In genomic region chr17:2203818-2204217, GRCh38 we compare ENCODE assay signal across 15 cellular contexts.
DNase-seq lines count a peak whose midpoint lies in the region; ATAC-seq, FAIRE-seq and TF ChIP-seq lines count a peak whose summit lies in the region.
"Had no signal": no experiment of that assay in that cellular context is flagged by ENCODE, and none has a peak within 500 bp of the region (broad histone marks: within the 10 kb centered on the region; RNA-seq: fewer than 3 reads in every experiment).

No MANE protein-coding gene starts in this region.

- peaks cover 23% of the 10 kb centered on the region for H3K36me3 Mint-ChIP-seq in endodermal cell (ENCODE audit: low read depth)
- H3K36me3 Mint-ChIP-seq in stimulated activated effector memory CD8-positive, alpha-beta T cell treated with anti-CD3 and anti-CD28 coated beads, Interleukin-12 subunit alpha, Interleukin-12 subunit beta, amount 100 ng/mL, for 72 hours = peaks cover 15% of the 10 kb centered on the region

- peaks cover 1 to 24% of the 10 kb centered on the region in 2 experiments; a peak in 4 of 5 replicates for H3K36me3 ChIP-seq in HepG2 (replicated peaks in 1 of 2; ENCODE audit: control insufficient read depth in 1 of 2, insufficient read depth in 2 of 2, low read length in 2 of 2)
- H3K36me3 ChIP-seq in right lobe of liver = no peaks in the 10 kb centered on the region
- H3K36me3 ChIP-seq in KMS-11 (ENCODE audit: insufficient read depth) = no peaks in the 10 kb centered on the region
- H3K36me3 ChIP-seq in endodermal cell (ENCODE audit: control insufficient read depth, insufficient read depth, low read length) = peaks cover 35% of the 10 kb centered on the region

- H3K4me1 ChIP-seq in HepG2 (ENCODE audit: insufficient read depth, low read length) = peaks cover 11% of the 10 kb centered on the region
- H3K4me1 ChIP-seq in right lobe of liver = peaks cover 0 to 3% (median 0%) of the 10 kb centered on the region in 4 donors
- H3K4me1 ChIP-seq in KMS-11 (ENCODE audit: low read depth, poor library complexity, severe bottlenecking) = peaks cover 49% of the 10 kb centered on the region
- H3K4me1 ChIP-seq in endodermal cell (ENCODE audit: control insufficient read depth, insufficient read depth, low read length) = peaks cover 5% of the 10 kb centered on the region
- H3K4me1 ChIP-seq: A549, Caco-2 had no signal

- ATAC-seq in HepG2 (no peak), right lobe of liver (no peak), HG03108 (IDR thresholded peaks at IDR 0.05; ENCODE audit: unreplicated experiment) (no peak)
- no peak for ATAC-seq in stimulated activated effector memory CD8-positive, alpha-beta T cell treated with anti-CD3 and anti-CD28 coated beads, Interleukin-12 subunit alpha, Interleukin-12 subunit beta, amount 100 ng/mL, for 72 hours
- ATAC-seq: A549 had no signal

- BruUV-seq in HepG2 (replicated peaks; lab: Mats Ljungman, UMichigan) = no TSS peak

- 68% methylated on average over 3 of the region's 3 CpGs for WGBS in HepG2 (ENCODE audit: low lambda C conversion rate)
- 81% methylated on average over 3 of the region's 3 CpGs for WGBS in right lobe of liver (ENCODE audit: insufficient coverage, low coverage, low lambda C conversion rate, missing lambda C conversion rate)
- WGBS in endodermal cell (ENCODE audit: insufficient coverage in 1 of 2, insufficient read length in 1 of 2), 2 experiments = 87 to 91% methylated on average over 3 of the region's 3 CpGs

- CTCF ChIA-PET in HepG2 (lab: Yijun Ruan, JAX; ENCODE audit: low intra/inter-chr PET ratio, low total read pairs) = no interaction called here

- POLR2A ChIA-PET in HepG2 (lab: Yijun Ruan, JAX) = no interaction called here

- H3K4me3 ChIP-seq in HepG2 (replicated peaks in 1 of 3; ENCODE audit: insufficient read depth in 1 of 3, low read depth in 2 of 3, low read length in 3 of 3) (no peak overlapping the region), right lobe of liver (no peak overlapping the region), KMS-11 (IDR thresholded peaks at IDR 0.05; ENCODE audit: insufficient read depth, low read depth, low read length) (no peak overlapping the region), endodermal cell (ENCODE audit: low read length) (no peak overlapping the region)
- H3K4me3 ChIP-seq: A549 had no signal

- TF ChIP-seq EP300 in HepG2 (IDR thresholded peaks at IDR 0.05; ENCODE audit: low read depth in 2 of 2, low read length in 2 of 2) (no peak), HepG2 (CRISPR knock-in tag; IDR thresholded peaks at IDR 0.05; ENCODE audit: borderline replicate concordance) (no peak)

- H3K27me3 ChIP-seq in HepG2 (ENCODE audit: control insufficient read depth in 1 of 2, insufficient read depth in 2 of 2, low read length in 2 of 2) (no peaks in the 10 kb centered on the region), right lobe of liver (no peaks in the 10 kb centered on the region), KMS-11 (ENCODE audit: insufficient read depth, low read depth) (no peaks in the 10 kb centered on the region), endodermal cell (ENCODE audit: control insufficient read depth, insufficient read depth, low read length, poor library complexity, severe bottlenecking) (no peaks in the 10 kb centered on the region)

- TF ChIP-seq CTCF in HepG2 (CRISPR knock-in tag; IDR thresholded peaks at IDR 0.05) (no peak), right lobe of liver (IDR thresholded peaks at IDR 0.05) (no peak), KMS-11 (conservative IDR thresholded peaks at IDR 0.05; ENCODE audit: low read depth, low read length) (no peak), endodermal cell (conservative IDR thresholded peaks at IDR 0.05) (no peak)

- intact Hi-C loops in HepG2 (cut with micrococcal nuclease; ENCODE audit: unreplicated experiment) = no loop called here
- intact Hi-C loops in right lobe of liver (cut with DNase I) = no loop called here

- H3K9ac ChIP-seq in HepG2 (ENCODE audit: insufficient read depth, low read depth, low read length) = no peak overlapping the region
- no peak overlapping the region for H3K9ac ChIP-seq in KMS-11
- H3K9ac ChIP-seq in endodermal cell (ENCODE audit: extremely low read depth, low read length, poor library complexity, severe bottlenecking) = no peak overlapping the region

- no peak overlapping the region for H3K4me2 ChIP-seq in HepG2 (ENCODE audit: low read depth, low read length)
- peak overlapping the region; percentile 91 for H3K4me2 ChIP-seq in KMS-11
- H3K4me2 ChIP-seq: A549 had no signal

- peaks cover 4% of the 10 kb centered on the region for H3K4me1 Mint-ChIP-seq in endodermal cell
- H3K4me1 Mint-ChIP-seq in stimulated activated effector memory CD8-positive, alpha-beta T cell treated with anti-CD3 and anti-CD28 coated beads, Interleukin-12 subunit alpha, Interleukin-12 subunit beta, amount 100 ng/mL, for 72 hours = peaks cover 29% of the 10 kb centered on the region
- H3K4me1 Mint-ChIP-seq: CD14-positive monocyte had no signal

- no peaks in the 10 kb centered on the region for H4K20me1 ChIP-seq in HepG2 (ENCODE audit: insufficient read depth, low read length)
- H4K20me1 ChIP-seq in KMS-11 (ENCODE audit: insufficient read depth) = no peaks in the 10 kb centered on the region

- H3K9me3 ChIP-seq in HepG2 (ENCODE audit: low read length) (no peaks in the 10 kb centered on the region), right lobe of liver (no peaks in the 10 kb centered on the region), endodermal cell (ENCODE audit: control insufficient read depth, low read length) (no peaks in the 10 kb centered on the region)
- H3K9me3 ChIP-seq: A549, Caco-2 had no signal

- in situ Hi-C loops in HepG2 (cut with HindIII; ENCODE audit: extremely low pct_ligation_motif_present, low pct_unique_long_range_greater_than_20kb) = no loop called here

- no peak for TF ChIP-seq RAD21 in HepG2 (CRISPR knock-in tag; IDR thresholded peaks at IDR 0.05)

- H3K27ac ChIP-seq in HepG2 (ENCODE audit: extremely low read length, insufficient read depth, low read length) = no peak overlapping the region
- no peak overlapping the region for H3K27ac ChIP-seq in right lobe of liver
- no peak overlapping the region for H3K27ac ChIP-seq in KMS-11
- H3K27ac ChIP-seq in endodermal cell (ENCODE audit: low read depth, low read length) = no peak overlapping the region
- H3K27ac ChIP-seq: A549 had no signal

- H3K27me3 Mint-ChIP-seq in endodermal cell (ENCODE audit: insufficient read depth) = no peaks in the 10 kb centered on the region
- H3K27me3 Mint-ChIP-seq: CD8-positive, alpha-beta memory T cell had no signal

- H3K4me3 Mint-ChIP-seq in endodermal cell = no peak overlapping the region
- H3K4me3 Mint-ChIP-seq in stimulated activated effector memory CD8-positive, alpha-beta T cell treated with anti-CD3 and anti-CD28 coated beads, Interleukin-12 subunit alpha, Interleukin-12 subunit beta, amount 100 ng/mL, for 72 hours = no peak overlapping the region
- H3K4me3 Mint-ChIP-seq: CD14-positive monocyte; CD8-positive, alpha-beta memory T cell had no signal

- FAIRE-seq in HepG2 (lab: Jason Lieb, UNC) = no peak

- H3K79me2 ChIP-seq in HepG2 (ENCODE audit: insufficient read depth, low read length) = no peaks in the 10 kb centered on the region
- no peaks in the 10 kb centered on the region for H3K79me2 ChIP-seq in KMS-11 (ENCODE audit: insufficient read depth, low read depth)

- TF ChIP-seq POLR2A in HepG2 (IDR thresholded peaks at IDR 0.05; ENCODE audit: insufficient read depth in 1 of 2, low read depth in 2 of 2, low read length in 2 of 2) (no peak), right lobe of liver (IDR thresholded peaks at IDR 0.05) (no peak)

- no peaks in the 10 kb centered on the region for H3K9me3 Mint-ChIP-seq in endodermal cell
- no peaks in the 10 kb centered on the region for H3K9me3 Mint-ChIP-seq in stimulated activated effector memory CD8-positive, alpha-beta T cell treated with anti-CD3 and anti-CD28 coated beads, Interleukin-12 subunit alpha, Interleukin-12 subunit beta, amount 100 ng/mL, for 72 hours
- H3K9me3 Mint-ChIP-seq: CD14-positive monocyte; CD8-positive, alpha-beta memory T cell had no signal

- H3K27ac Mint-ChIP-seq in endodermal cell = peak overlapping the region; percentile 2
- peak overlapping the region; percentile 13 for H3K27ac Mint-ChIP-seq in stimulated activated effector memory CD8-positive, alpha-beta T cell treated with anti-CD3 and anti-CD28 coated beads, Interleukin-12 subunit alpha, Interleukin-12 subunit beta, amount 100 ng/mL, for 72 hours

- H2AFZ ChIP-seq in HepG2 (ENCODE audit: low read length) (no peak overlapping the region), KMS-11 (ENCODE audit: low read depth) (no peak overlapping the region)

- DNase-seq in HepG2 (ENCODE audit: low spot score) (no peak), right lobe of liver (no peak), endodermal cell (no peak), NCI-H1092 treated with DMSO at 0.1 percent for 48 hours (lab: John Stamatoyannopoulos, UW) (no peak), NCI-H345 treated with DMSO at 0.1 percent for 48 hours (lab: John Stamatoyannopoulos, UW; ENCODE audit: unreplicated experiment) (no peak)
- no peak for DNase-seq in stimulated activated effector memory CD8-positive, alpha-beta T cell treated with anti-CD3 and anti-CD28 coated beads, Interleukin-12 subunit alpha, Interleukin-12 subunit beta, amount 100 ng/mL, for 72 hours (ENCODE audit: low spot score in 2 of 2)
- DNase-seq: Caco-2; CD8-positive, alpha-beta memory T cell; GF-D8; HCEC 1CT; IMR-90 had no signal

TF ChIP-seq in HepG2, 621 proteins besides CTCF, POLR2A, EP300 and RAD21:
- TF ChIP-seq ZNF121 (CRISPR knock-in tag; IDR thresholded peaks at IDR 0.05) (peak; percentile 27; the same call in 1 of the 2 replicates), CBX2 (IDR thresholded peaks at IDR 0.05; ENCODE audit: low read depth, low read length) (no peak), CBX2 (CRISPR knock-in tag; IDR thresholded peaks at IDR 0.05; ENCODE audit: low read depth) (no peak)
